Comparison of ENCODE assay signal across 8 cellular contexts in the genomic region with DNA sequence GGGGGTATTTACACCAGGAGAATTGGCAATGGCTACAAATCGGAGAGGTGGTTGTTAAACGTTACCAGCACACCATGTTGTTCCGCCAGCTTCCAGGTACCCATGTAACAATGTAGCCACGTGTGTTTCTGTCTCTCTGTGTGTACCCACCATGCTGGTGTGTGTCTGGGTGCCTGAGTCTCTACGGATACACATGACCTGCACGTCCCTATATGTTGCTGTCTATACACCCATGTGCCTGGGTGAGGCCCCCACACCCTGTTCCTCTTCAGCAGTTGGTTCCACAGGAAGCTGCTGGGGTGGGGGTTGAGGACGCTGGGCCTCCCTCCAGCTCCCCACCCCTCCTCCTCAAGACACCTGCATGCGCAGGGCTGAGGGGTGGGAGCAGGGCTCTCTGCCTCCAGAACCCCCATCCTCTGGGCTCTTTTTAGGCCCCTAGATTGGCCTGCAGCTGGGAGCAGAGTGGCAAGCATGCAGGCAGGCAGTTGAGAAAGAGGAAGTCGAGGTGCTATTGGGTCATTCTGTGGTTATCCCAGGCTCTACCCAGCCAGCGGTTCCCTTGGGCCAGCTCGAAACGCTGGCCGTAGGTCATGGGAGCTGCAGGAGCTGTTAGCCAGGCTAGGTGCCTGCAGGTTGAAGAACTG. TPM values are rescaled to one million over a fixed set of nuclear protein-coding genes. Genes with fewer than 3 reads are reported as not detected.
DNase-seq lines count a peak whose midpoint lies in the region; ATAC-seq and TF ChIP-seq lines count a peak whose summit lies in the region.

A gene (plus strand): TSS at position 351 of the 644 bp plus-strand sequence. CDS start 13,954 bp downstream, outside the sequence.

- no peaks in the 10 kb centered on the region for H3K36me3 ChIP-seq in GM06990 (ENCODE audit: control insufficient read depth, insufficient read depth, low read length)

- peak within 1 kb of the TSS; percentile 51 for H3K4me3 ChIP-seq in GM06990 (replicated peaks; ENCODE audit: low read depth, low read length)

- ATAC-seq in left colon (no peak), HG03520 (IDR thresholded peaks at IDR 0.05; ENCODE audit: unreplicated experiment) (no peak)
- ATAC-seq in stimulated activated naive CD8-positive, alpha-beta T cell treated with anti-CD3 and anti-CD28 coated beads, Interleukin-15, Interleukin-2, amounts not matched to agents 100 U/mL and 50 U/mL, for 24 hours = peak; percentile 69

- no peaks in the 10 kb centered on the region for H3K9me3 Mint-ChIP-seq in activated naive CD4-positive, alpha-beta T cell treated with anti-CD3 and anti-CD28 coated beads, Interleukin-2, amount 50 U/mL, for 24 hours

- intact Hi-C loops in left colon (cut with DNase I, micrococcal nuclease) = no loop called here

- peak; percentile 88 for DNase-seq in GM06990 (ENCODE audit: extremely low read depth, insufficient read length)
- peak; percentile 73 for DNase-seq in RPMI8226
- DNase-seq in left colon = peak in 1 of 2 donors; percentile 38
- peak; percentile 60 for DNase-seq in stimulated activated naive CD8-positive, alpha-beta T cell treated with anti-CD3 and anti-CD28 coated beads, Interleukin-15, Interleukin-2, amounts not matched to agents 100 U/mL and 50 U/mL, for 24 hours
- DNase-seq in SHP77 treated with DMSO at 0.1 percent for 48 hours (lab: John Stamatoyannopoulos, UW) = no peak
- DNase-seq in NCI-H524 treated with DMSO at 0.1 percent for 48 hours (lab: John Stamatoyannopoulos, UW) = no peak

- H3K4me3 Mint-ChIP-seq in activated naive CD4-positive, alpha-beta T cell treated with anti-CD3 and anti-CD28 coated beads, Interleukin-2, amount 50 U/mL, for 24 hours = peak within 1 kb of the TSS; percentile 92

- H3K36me3 Mint-ChIP-seq in activated naive CD4-positive, alpha-beta T cell treated with anti-CD3 and anti-CD28 coated beads, Interleukin-2, amount 50 U/mL, for 24 hours = peaks cover 7% of the 10 kb centered on the region

- peak within 1 kb of the TSS; percentile 95 for H3K27ac Mint-ChIP-seq in activated naive CD4-positive, alpha-beta T cell treated with anti-CD3 and anti-CD28 coated beads, Interleukin-2, amount 50 U/mL, for 24 hours

- TF ChIP-seq CTCF in GM06990 (IDR thresholded peaks at IDR 0.05; ENCODE audit: insufficient read depth, low read length, poor library complexity, severe bottlenecking) = no peak

- H3K27me3 ChIP-seq in GM06990 (replicated peaks; ENCODE audit: control insufficient read depth, insufficient read depth, low read length) = no peaks in the 10 kb centered on the region

- H3K27me3 Mint-ChIP-seq in activated naive CD4-positive, alpha-beta T cell treated with anti-CD3 and anti-CD28 coated beads, Interleukin-2, amount 50 U/mL, for 24 hours = no peaks in the 10 kb centered on the region

- H3K4me1 Mint-ChIP-seq in activated naive CD4-positive, alpha-beta T cell treated with anti-CD3 and anti-CD28 coated beads, Interleukin-2, amount 50 U/mL, for 24 hours = peaks cover 70% of the 10 kb centered on the region

RNA-seq across cellular contexts. Expression of the gene that starts here (rescaled TPM):
- 100 to 1,000 TPM in 1 of 2 donors, 10 to 100 TPM in 1; 78.3 to 106 TPM for total RNA-seq in left colon

Comparison
In these comparisons a context has a peak if more than half of its experiments do, and no peak if none do; other contexts are left out.
1. DNase-seq: peak in GM06990 (single experiment), RPMI8226 (single experiment) and stimulated activated naive CD8-positive, alpha-beta T cell treated with anti-CD3 and anti-CD28 coated beads, Interleukin-15, Interleukin-2, amounts not matched to agents 100 U/mL and 50 U/mL, for 24 hours (single experiment); none in SHP77 treated with DMSO at 0.1 percent for 48 hours (single experiment) and NCI-H524 treated with DMSO at 0.1 percent for 48 hours (single experiment).